In genomic region chr15:81050806-81051205, GRCh38 we compare ENCODE assay signal across 35 cellular contexts.
"Had no signal": no experiment of that assay in that cellular context is flagged by ENCODE, and none has a peak within 500 bp of the region (broad histone marks: within the 10 kb centered on the region; RNA-seq: fewer than 3 reads in every experiment).

No MANE protein-coding gene starts in this region.

- H3K4me3 Mint-ChIP-seq: activated CD4-positive, alpha-beta memory T cell treated with anti-CD3 and anti-CD28 coated beads for 36 hours; activated CD4-positive, alpha-beta T cell treated with anti-CD3 and anti-CD28 coated beads, Interleukin-2, amount 10 ng/mL, durations not matched to agents 24 days and 14 days; activated naive CD4-positive, alpha-beta T cell treated with anti-CD3 and anti-CD28 coated beads, Interleukin-2, amount 10 ng/mL, durations not matched to agents 7 days and 5 days; activated naive CD8-positive, alpha-beta T cell treated with anti-CD3 and anti-CD28 coated beads, Interleukin-2, amount 10 ng/mL, durations not matched to agents 7 days and 5 days; activated T-cell treated with anti-CD3 and anti-CD28 coated beads, Interleukin-2, amount 50 U/mL, for 24 hours; mesothelial cell of epicardium; naive B cell; nephron progenitor cell; stimulated activated effector memory CD8-positive, alpha-beta T cell treated with anti-CD3 and anti-CD28 coated beads, Interleukin-12 subunit alpha, Interleukin-12 subunit beta, amount 100 ng/mL, for 72 hours; stimulated activated naive CD8-positive, alpha-beta T cell treated with anti-CD3 and anti-CD28 coated beads, Interleukin-15, Interleukin-2, amounts not matched to agents 100 ng/mL and 50 ng/mL, for 24 hours; T-helper 1 cell treated with Interleukin-12 subunit alpha and Interleukin-12 subunit beta and Interleukin-4 antibody, amounts not matched to agents 30 μg/mL and 1 μg/mL, for 36 hours; type B pancreatic cell had no signal

- H3K9me3 ChIP-seq: ascending aorta, gastrocnemius medialis, neutrophil, prostate gland, thoracic aorta, uterus had no signal

- H3K27ac Mint-ChIP-seq: activated CD4-positive, alpha-beta memory T cell treated with anti-CD3 and anti-CD28 coated beads for 36 hours; activated CD4-positive, alpha-beta T cell treated with anti-CD3 and anti-CD28 coated beads, Interleukin-2, amount 10 ng/mL, durations not matched to agents 24 days and 14 days; activated naive CD8-positive, alpha-beta T cell treated with anti-CD3 and anti-CD28 coated beads, Interleukin-2, amount 10 ng/mL, durations not matched to agents 7 days and 5 days; activated T-cell treated with anti-CD3 and anti-CD28 coated beads, Interleukin-2, amount 50 U/mL, for 24 hours; mesothelial cell of epicardium; naive B cell; nephron progenitor cell; stimulated activated effector memory CD8-positive, alpha-beta T cell treated with anti-CD3 and anti-CD28 coated beads, Interleukin-12 subunit alpha, Interleukin-12 subunit beta, amount 100 ng/mL, for 72 hours; stimulated activated naive CD8-positive, alpha-beta T cell treated with anti-CD3 and anti-CD28 coated beads, Interleukin-15, Interleukin-2, amounts not matched to agents 100 ng/mL and 50 ng/mL, for 24 hours; T-helper 1 cell treated with Interleukin-12 subunit alpha and Interleukin-12 subunit beta and Interleukin-4 antibody, amounts not matched to agents 30 μg/mL and 1 μg/mL, for 36 hours; type B pancreatic cell had no signal

- H3K27ac ChIP-seq: ascending aorta, brain microvascular endothelial cell, gastrocnemius medialis, neutrophil, prostate gland, thoracic aorta, uterus, WERI-Rb-1 had no signal

- H3K36me3 ChIP-seq: ascending aorta, brain microvascular endothelial cell, gastrocnemius medialis, neutrophil, prostate gland, thoracic aorta, uterus, WERI-Rb-1 had no signal

- H3K4me1 Mint-ChIP-seq: mesothelial cell of epicardium, nephron progenitor cell had no signal

- ATAC-seq: gastrocnemius medialis; left cardiac atrium; sciatic nerve; stimulated activated effector memory CD8-positive, alpha-beta T cell treated with anti-CD3 and anti-CD28 coated beads, Interleukin-12 subunit alpha, Interleukin-12 subunit beta, amount 100 ng/mL, for 72 hours had no signal

- DNase-seq: activated CD4-positive, alpha-beta memory T cell treated with anti-CD3 and anti-CD28 coated beads for 36 hours; activated CD4-positive, alpha-beta T cell treated with anti-CD3 and anti-CD28 coated beads, Interleukin-2, amount 10 ng/mL, durations not matched to agents 24 days and 14 days; activated CD4-positive, CD25-positive, alpha-beta regulatory T cell treated with anti-CD3 and anti-CD28 coated beads, Interleukin-2, amount 50 U/mL, for 72 hours; activated CD8-positive, alpha-beta memory T cell treated with anti-CD3 and anti-CD28 coated beads, Interleukin-2, amount 50 U/mL, for 48 hours; activated gamma-delta T cell; activated naive CD4-positive, alpha-beta T cell treated with anti-CD3 and anti-CD28 coated beads, Interleukin-2, amount 10 ng/mL, durations not matched to agents 7 days and 5 days; activated naive CD8-positive, alpha-beta T cell treated with anti-CD3 and anti-CD28 coated beads, Interleukin-2, amount 10 ng/mL, durations not matched to agents 7 days and 5 days; activated T-cell treated with anti-CD3 and anti-CD28 coated beads, Interleukin-2, amount 50 U/mL, for 24 hours; brain microvascular endothelial cell; dermis blood vessel endothelial cell; effector CD4-positive, alpha-beta T cell; gastrocnemius medialis; head of caudate nucleus; hippocampal formation; left cardiac atrium; mammary epithelial cell; naive B cell; nephron progenitor cell; retina; small intestine; stimulated activated CD4-positive, alpha-beta T cell treated with anti-CD3 and anti-CD28 coated beads, Interleukin-4, amount 100 ng/mL, for 24 hours; T1000; uterus; WERI-Rb-1 had no signal

- H3K27me3 ChIP-seq: ascending aorta, brain microvascular endothelial cell, gastrocnemius medialis, neutrophil, uterus had no signal

- H3K4me3 ChIP-seq: ascending aorta, gastrocnemius medialis, prostate gland, thoracic aorta, uterus had no signal

- H3K4me1 ChIP-seq: ascending aorta, gastrocnemius medialis, prostate gland, uterus had no signal

- H3K36me3 Mint-ChIP-seq: activated CD4-positive, alpha-beta memory T cell treated with anti-CD3 and anti-CD28 coated beads for 36 hours; activated naive CD4-positive, alpha-beta T cell treated with anti-CD3 and anti-CD28 coated beads, Interleukin-2, amount 10 ng/mL, durations not matched to agents 7 days and 5 days; activated naive CD8-positive, alpha-beta T cell treated with anti-CD3 and anti-CD28 coated beads, Interleukin-2, amount 10 ng/mL, durations not matched to agents 7 days and 5 days; mesothelial cell of epicardium; stimulated activated effector memory CD8-positive, alpha-beta T cell treated with anti-CD3 and anti-CD28 coated beads, Interleukin-12 subunit alpha, Interleukin-12 subunit beta, amount 100 ng/mL, for 72 hours; type B pancreatic cell had no signal

- H3K9me3 Mint-ChIP-seq: mesothelial cell of epicardium, nephron progenitor cell, type B pancreatic cell had no signal

- H3K27me3 Mint-ChIP-seq: activated CD4-positive, alpha-beta memory T cell treated with anti-CD3 and anti-CD28 coated beads for 36 hours; activated naive CD4-positive, alpha-beta T cell treated with anti-CD3 and anti-CD28 coated beads, Interleukin-2, amount 10 ng/mL, durations not matched to agents 7 days and 5 days; activated T-cell treated with anti-CD3 and anti-CD28 coated beads, Interleukin-2, amount 50 U/mL, for 24 hours; naive B cell had no signal

- FAIRE-seq: keratinocyte had no signal
